ENCODE assay signal across 17 cellular contexts in genomic region chr3:177944228-177944661, GRCh38.
A peak's percentile ranks its signal among the peaks of the same experiment; 100 is the strongest.
DNase-seq lines count a peak whose midpoint lies in the region; ATAC-seq and TF ChIP-seq lines count a peak whose summit lies in the region.
"Had no signal": no experiment of that assay in that cellular context is flagged by ENCODE, and none has a peak within 500 bp of the region (broad histone marks: within the 10 kb centered on the region; RNA-seq: fewer than 3 reads in every experiment).

No MANE protein-coding gene starts in this region.

- H3K36me3 Mint-ChIP-seq in T-helper 2 cell treated with Interferon-gamma antibody and Interleukin-4, amounts not matched to agents 5 μg/mL and 100 μg/mL, for 36 hours (ENCODE audit: low read depth), result peaks cover 5% of the 10 kb centered on the region
- H3K36me3 Mint-ChIP-seq in naive B cell, result no peaks in the 10 kb centered on the region

- H3K4me1 Mint-ChIP-seq in T-helper 2 cell treated with Interferon-gamma antibody and Interleukin-4, amounts not matched to agents 5 μg/mL and 100 μg/mL, for 36 hours (ENCODE audit: low read depth), result peaks cover 15% of the 10 kb centered on the region
- peaks cover 16 to 28% (median 23%) of the 10 kb centered on the region in 3 donors for H3K4me1 Mint-ChIP-seq in naive B cell

- H3K4me1 ChIP-seq in foreskin keratinocyte, result no peaks in the 10 kb centered on the region

- H3K27ac ChIP-seq in foreskin keratinocyte, result no peak overlapping the region
- H3K27ac ChIP-seq: 22Rv1, GM23248 had no signal

- peaks cover 5% of the 10 kb centered on the region for H3K9me3 Mint-ChIP-seq in T-helper 2 cell treated with Interferon-gamma antibody and Interleukin-4, amounts not matched to agents 5 μg/mL and 100 μg/mL, for 36 hours
- H3K9me3 Mint-ChIP-seq in naive B cell, result peaks cover 0 to 4% (median 0%) of the 10 kb centered on the region in 7 donors

- no peak for TF ChIP-seq CTCF in foreskin keratinocyte (conservative IDR thresholded peaks at IDR 0.05)

- peak overlapping the region; percentile 37 for H3K4me3 Mint-ChIP-seq in T-helper 2 cell treated with Interferon-gamma antibody and Interleukin-4, amounts not matched to agents 5 μg/mL and 100 μg/mL, for 36 hours
- peak overlapping the region in 3 of 8 donors; percentile 2 to 51 (median 9) for H3K4me3 Mint-ChIP-seq in naive B cell

- H3K27me3 Mint-ChIP-seq in T-helper 2 cell treated with Interferon-gamma antibody and Interleukin-4, amounts not matched to agents 5 μg/mL and 100 μg/mL, for 36 hours (ENCODE audit: low read depth), result no peaks in the 10 kb centered on the region
- peaks cover 0 to 3% (median 0%) of the 10 kb centered on the region in 3 donors for H3K27me3 Mint-ChIP-seq in naive B cell
- H3K27me3 Mint-ChIP-seq: IgD-negative memory B cell had no signal

- ATAC-seq in naive B cell (ENCODE audit: low read depth in 2 of 2), result peak; percentile 46 to 65
- no peak for ATAC-seq in foreskin keratinocyte

- no peak overlapping the region for H3K27ac Mint-ChIP-seq in T-helper 2 cell treated with Interferon-gamma antibody and Interleukin-4, amounts not matched to agents 5 μg/mL and 100 μg/mL, for 36 hours
- H3K27ac Mint-ChIP-seq in naive B cell, result peak overlapping the region in 2 of 6 donors; percentile 48 to 58
- H3K27ac Mint-ChIP-seq: IgD-negative memory B cell had no signal

- no peaks in the 10 kb centered on the region for H3K27me3 ChIP-seq in foreskin keratinocyte

- DNase-seq in DMS 273 (lab: John Stamatoyannopoulos, UW; ENCODE audit: unreplicated experiment), result peak; percentile 12
- DNase-seq in DMS 273 treated with DMSO at 0.1 percent for 48 hours (lab: John Stamatoyannopoulos, UW), result no peak
- DNase-seq in Kasumi-1 (lab: John Stamatoyannopoulos, UW), result peak; percentile 82 to 89
- DNase-seq in T-helper 2 cell treated with Interferon-gamma antibody and Interleukin-4, amounts not matched to agents 5 μg/mL and 100 μg/mL, for 36 hours (ENCODE audit: low spot score), result no peak
- peak; percentile 14 for DNase-seq in naive B cell
- no peak for DNase-seq in foreskin keratinocyte
- no peak for DNase-seq in ecto neural progenitor cell (ENCODE audit: low spot score)
- DNase-seq in cerebellum (ENCODE audit: low spot score), result no peak
- DNase-seq: caudate nucleus; GM23248; islet precursor cell; NCI-H2227 treated with DMSO at 0.1 percent for 48 hours; SK-N-SH; stimulated activated CD4-positive, alpha-beta T cell treated with anti-CD3 and anti-CD28 coated beads, Interleukin-12 subunit alpha, Interleukin-12 subunit beta, amount 100 ng/mL, for 4 hours; stimulated activated CD8-positive, alpha-beta memory T cell treated with anti-CD3 and anti-CD28 coated beads, Interleukin-4, amount 100 ng/mL, for 48 hours had no signal

Comparison
In these comparisons a context has a peak if more than half of its experiments do, and no peak if none do; other contexts are left out.
1. DNase-seq: peak in DMS 273 (single experiment), Kasumi-1 (2 of 2) and naive B cell (single experiment); none in DMS 273 treated with DMSO at 0.1 percent for 48 hours (single experiment), T-helper 2 cell treated with Interferon-gamma antibody and Interleukin-4, amounts not matched to agents 5 μg/mL and 100 μg/mL, for 36 hours (single experiment), foreskin keratinocyte (0 of 2), ecto neural progenitor cell (single experiment) and cerebellum (single experiment).